ENCODE assay signal across 8 cellular contexts in genomic region chr19:11964496-11964857, GRCh38.
A peak's percentile ranks its signal among the peaks of the same experiment; 100 is the strongest.
DNase-seq lines count a peak whose midpoint lies in the region; ATAC-seq and TF ChIP-seq lines count a peak whose summit lies in the region.

No MANE protein-coding gene starts in this region.

- peak overlapping the region; percentile 81 for H3K27ac Mint-ChIP-seq in activated naive CD8-positive, alpha-beta T cell treated with anti-CD3 and anti-CD28 coated beads, Interleukin-2, amount 50 U/mL, for 24 hours

- peak overlapping the region; percentile 86; the same call in 1 of the 2 replicates for H3K27ac ChIP-seq in ACC112 (ENCODE audit: low read depth, low read length)
- H3K27ac ChIP-seq in substantia nigra (ENCODE audit: low read depth, low read length, poor library complexity, severe bottlenecking) = peak overlapping the region; percentile 98

- H3K4me1 Mint-ChIP-seq in activated naive CD8-positive, alpha-beta T cell treated with anti-CD3 and anti-CD28 coated beads, Interleukin-2, amount 50 U/mL, for 24 hours = peaks cover 23% of the 10 kb centered on the region

- H2AFZ ChIP-seq in ACC112 (ENCODE audit: low read length, unreplicated experiment) = peak overlapping the region; percentile 97

- H3K36me3 Mint-ChIP-seq in activated naive CD8-positive, alpha-beta T cell treated with anti-CD3 and anti-CD28 coated beads, Interleukin-2, amount 50 U/mL, for 24 hours (ENCODE audit: low read depth) = no peaks in the 10 kb centered on the region

- peak overlapping the region; percentile 99 for H3K4me3 ChIP-seq in ACC112 (ENCODE audit: low read depth, low read length)

- peak; percentile 31 for ATAC-seq in GM21528 (IDR thresholded peaks at IDR 0.05; ENCODE audit: low FRiP score, unreplicated experiment)
- ATAC-seq in activated naive CD8-positive, alpha-beta T cell treated with anti-CD3 and anti-CD28 coated beads, Interleukin-2, amount 50 U/mL, for 24 hours = no peak
- no peak for ATAC-seq in GM18909 (IDR thresholded peaks at IDR 0.05; ENCODE audit: poor library complexity, unreplicated experiment)

- POLR2A ChIA-PET in HEK293T (lab: Yijun Ruan, JAX) = no interaction called here

- H3K36me3 ChIP-seq in ACC112 (ENCODE audit: insufficient read depth, low read length) = no peaks in the 10 kb centered on the region

- no peaks in the 10 kb centered on the region for H3K79me2 ChIP-seq in ACC112 (ENCODE audit: control insufficient read depth, insufficient read depth, low read length, unreplicated experiment)

- H3K9me3 Mint-ChIP-seq in activated naive CD8-positive, alpha-beta T cell treated with anti-CD3 and anti-CD28 coated beads, Interleukin-2, amount 50 U/mL, for 24 hours = no peaks in the 10 kb centered on the region

- H3K27me3 ChIP-seq in ACC112 (ENCODE audit: insufficient read depth, low read length) = no peaks in the 10 kb centered on the region

- CTCF ChIA-PET in HEK293T (lab: Yijun Ruan, JAX) = no interaction called here

- H3K4me3 Mint-ChIP-seq in activated naive CD8-positive, alpha-beta T cell treated with anti-CD3 and anti-CD28 coated beads, Interleukin-2, amount 50 U/mL, for 24 hours = peak overlapping the region; percentile 80

- H3K27me3 Mint-ChIP-seq in activated naive CD8-positive, alpha-beta T cell treated with anti-CD3 and anti-CD28 coated beads, Interleukin-2, amount 50 U/mL, for 24 hours = no peaks in the 10 kb centered on the region

- DNase-seq in activated naive CD8-positive, alpha-beta T cell treated with anti-CD3 and anti-CD28 coated beads, Interleukin-2, amount 50 U/mL, for 24 hours = no peak
- peak; percentile 18 for DNase-seq in iPS-NIHi7 (ENCODE audit: extremely low spot score)
- DNase-seq in substantia nigra (lab: John Stamatoyannopoulos, UW) = peak in 22 of 49 donors; percentile 22 to 76 (median 56)
- no peak for DNase-seq in OCI-M2 (lab: John Stamatoyannopoulos, UW; ENCODE audit: unreplicated experiment)
- no peak for DNase-seq in HEK293T (ENCODE audit: extremely low spot score)

- H3K4me1 ChIP-seq in ACC112 (ENCODE audit: control insufficient read depth, insufficient read depth, low read length, unreplicated experiment) = peaks cover 5% of the 10 kb centered on the region

TF ChIP-seq in HEK293T, 16 proteins besides CTCF, POLR2A, EP300 and RAD21:
- no peak for TF ChIP-seq ELF4 (IDR thresholded peaks at IDR 0.05)
- no peak for TF ChIP-seq LEF1 (IDR thresholded peaks at IDR 0.05; ENCODE audit: borderline replicate concordance)
- no peak for TF ChIP-seq ZNF384 (IDR thresholded peaks at IDR 0.05)
- TF ChIP-seq FOXM1 (IDR thresholded peaks at IDR 0.05; ENCODE audit: borderline replicate concordance) = no peak
- TF ChIP-seq NFRKB (IDR thresholded peaks at IDR 0.05) = no peak
- no peak for TF ChIP-seq HDGF (IDR thresholded peaks at IDR 0.05; ENCODE audit: borderline replicate concordance)
TF ChIP-seq in HEK293T: peak in this region for 0.
